ENCODE assay signal across 16 cellular contexts in the genomic region with DNA sequence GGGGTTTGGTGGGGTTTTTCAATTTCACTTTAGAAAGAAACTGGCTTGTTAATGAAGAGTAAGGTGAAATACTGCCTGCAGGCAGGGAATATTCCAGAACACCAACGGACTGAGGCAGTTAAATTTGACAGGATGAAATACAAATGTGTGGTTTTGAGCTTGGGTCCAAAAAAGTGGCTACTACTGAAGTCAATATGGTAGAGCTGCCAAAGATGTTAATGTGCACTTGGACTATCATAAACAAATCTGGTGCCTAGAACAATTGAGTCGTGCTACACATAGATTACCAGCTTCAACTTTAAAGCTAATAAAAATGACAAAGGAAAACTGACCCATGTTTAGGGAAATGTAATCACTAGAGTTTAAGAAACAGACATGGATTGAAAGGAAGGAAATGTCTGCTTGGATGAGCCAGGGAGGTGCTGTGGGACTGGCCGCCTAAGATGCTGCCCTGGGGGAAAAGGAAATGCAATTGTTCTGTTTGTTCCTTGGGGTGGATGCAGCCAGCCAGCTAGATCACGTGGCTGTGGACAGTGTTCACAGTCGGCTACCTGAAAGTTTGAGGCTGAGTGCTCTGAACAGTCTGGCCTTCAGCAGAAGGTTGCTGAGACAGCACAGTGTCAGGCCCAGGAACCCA. TPM values are rescaled to one million over a fixed set of nuclear protein-coding genes. Genes with fewer than 3 reads are reported as not detected.
DNase-seq lines count a peak whose midpoint lies in the region; ATAC-seq and TF ChIP-seq lines count a peak whose summit lies in the region.
"Had no signal": no experiment of that assay in that cellular context is flagged by ENCODE, and none has a peak within 500 bp of the region (broad histone marks: within the 10 kb centered on the region; RNA-seq: fewer than 3 reads in every experiment).

No MANE protein-coding gene starts in this region.

- no peak overlapping the region for H3K9ac ChIP-seq in endodermal cell (ENCODE audit: extremely low read depth, low read length, poor library complexity, severe bottlenecking)

- 87 to 89% methylated on average over 3 to 5 of the region's 5 CpGs for WGBS in endodermal cell (ENCODE audit: insufficient coverage in 1 of 2, insufficient read length in 1 of 2), 2 experiments
- WGBS in upper lobe of left lung, 2 donors, result 22 to 28% methylated on average over 5 of the region's 5 CpGs

- H3K27me3 Mint-ChIP-seq in endodermal cell (ENCODE audit: insufficient read depth), result no peaks in the 10 kb centered on the region
- H3K27me3 Mint-ChIP-seq: activated T-cell treated with anti-CD3 and anti-CD28 coated beads, Interleukin-2, amount 50 U/mL, for 24 hours; effector memory CD8-positive, alpha-beta T cell; naive B cell had no signal

- H3K9me3 Mint-ChIP-seq in endodermal cell, result no peaks in the 10 kb centered on the region
- H3K9me3 Mint-ChIP-seq: activated T-cell treated with anti-CD3 and anti-CD28 coated beads, Interleukin-2, amount 50 U/mL, for 24 hours; effector memory CD8-positive, alpha-beta T cell; naive B cell had no signal

- H3K36me3 Mint-ChIP-seq in endodermal cell (ENCODE audit: low read depth), result peaks cover 34% of the 10 kb centered on the region

- no peak overlapping the region for H3K4me3 Mint-ChIP-seq in endodermal cell
- H3K4me3 Mint-ChIP-seq: activated T-cell treated with anti-CD3 and anti-CD28 coated beads, Interleukin-2, amount 50 U/mL, for 24 hours; effector memory CD8-positive, alpha-beta T cell; naive B cell had no signal

- H3K9me3 ChIP-seq in right atrium auricular region (no peaks in the 10 kb centered on the region), endodermal cell (ENCODE audit: control insufficient read depth, low read length) (no peaks in the 10 kb centered on the region), upper lobe of left lung (no peaks in the 10 kb centered on the region), ascending aorta (no peaks in the 10 kb centered on the region)
- H3K9me3 ChIP-seq: SJCRH30, tibial nerve had no signal

- TF ChIP-seq EP300 in upper lobe of left lung (IDR thresholded peaks at IDR 0.05), result peak in 1 of 4 donors; percentile 42

- no peak for TF ChIP-seq POLR2A in upper lobe of left lung (IDR thresholded peaks at IDR 0.05)

- DNase-seq in Right ventricle myocardium superior (no peak), right atrium auricular region (ENCODE audit: low spot score) (no peak), endodermal cell (no peak), left lobe of liver (ENCODE audit: low spot score) (no peak), upper lobe of left lung (peak in 1 of 2 donors; percentile 50), HCEC 1CT (no peak), ascending aorta (ENCODE audit: low spot score in 2 of 2) (no peak)
- DNase-seq: activated CD4-positive, CD25-positive, alpha-beta regulatory T cell; activated T-cell treated with anti-CD3 and anti-CD28 coated beads, Interleukin-2, amount 50 U/mL, for 24 hours; effector memory CD8-positive, alpha-beta T cell; naive B cell; NCI-H187; SJCRH30 had no signal

- H3K4me3 ChIP-seq in right atrium auricular region (no peak overlapping the region), endodermal cell (ENCODE audit: low read length) (no peak overlapping the region), upper lobe of left lung (no peak overlapping the region), ascending aorta (no peak overlapping the region)
- H3K4me3 ChIP-seq: SJCRH30, smooth muscle cell, tibial nerve had no signal

- TF ChIP-seq CTCF in right atrium auricular region (IDR thresholded peaks at IDR 0.05) (no peak), endodermal cell (conservative IDR thresholded peaks at IDR 0.05) (no peak), upper lobe of left lung (IDR thresholded peaks at IDR 0.05) (no peak), ascending aorta (IDR thresholded peaks at IDR 0.05) (no peak)

- peak; percentile 31 for ATAC-seq in Right ventricle myocardium superior (ENCODE audit: poor library complexity)
- ATAC-seq in left lobe of liver, result peak; percentile 10
- no peak for ATAC-seq in upper lobe of left lung (ENCODE audit: low FRiP score in 2 of 2)
- ATAC-seq in HG03354 (IDR thresholded peaks at IDR 0.05; ENCODE audit: poor library complexity, severe bottlenecking, unreplicated experiment), result no peak
- ATAC-seq: effector memory CD8-positive, alpha-beta T cell had no signal

- H3K27me3 ChIP-seq in right atrium auricular region (no peaks in the 10 kb centered on the region), endodermal cell (ENCODE audit: control insufficient read depth, insufficient read depth, low read length, poor library complexity, severe bottlenecking) (no peaks in the 10 kb centered on the region), upper lobe of left lung (no peaks in the 10 kb centered on the region), ascending aorta (no peaks in the 10 kb centered on the region)
- H3K27me3 ChIP-seq: SJCRH30, tibial nerve had no signal

- intact Hi-C loops in Right ventricle myocardium superior (cut with DNase I) (no loop called here), ascending aorta (cut with DNase I) (no loop called here)

- peaks cover 40% of the 10 kb centered on the region for H3K4me1 Mint-ChIP-seq in endodermal cell

- peak overlapping the region; percentile 61 for H3K27ac Mint-ChIP-seq in endodermal cell
- H3K27ac Mint-ChIP-seq: activated T-cell treated with anti-CD3 and anti-CD28 coated beads, Interleukin-2, amount 50 U/mL, for 24 hours had no signal

- H3K27ac ChIP-seq in right atrium auricular region (no peak overlapping the region), endodermal cell (ENCODE audit: low read depth, low read length) (no peak overlapping the region), upper lobe of left lung (peak overlapping the region; percentile 27 to 76 (median 52)), ascending aorta (no peak overlapping the region)
- H3K27ac ChIP-seq: SJCRH30 had no signal

- H3K36me3 ChIP-seq in right atrium auricular region, result no peaks in the 10 kb centered on the region
- no peaks in the 10 kb centered on the region for H3K36me3 ChIP-seq in endodermal cell (ENCODE audit: control insufficient read depth, insufficient read depth, low read length)
- H3K36me3 ChIP-seq in upper lobe of left lung, result peaks cover 0 to 38% (median 8%) of the 10 kb centered on the region in 4 donors
- peaks cover 9 to 10% of the 10 kb centered on the region in 2 donors for H3K36me3 ChIP-seq in ascending aorta
- H3K36me3 ChIP-seq: SJCRH30 had no signal

- H3K4me1 ChIP-seq in right atrium auricular region (peaks cover 0 to 45% of the 10 kb centered on the region in 2 donors), endodermal cell (ENCODE audit: control insufficient read depth, insufficient read depth, low read length) (peaks cover 25% of the 10 kb centered on the region), upper lobe of left lung (peaks cover 52 to 66% (median 55%) of the 10 kb centered on the region in 4 donors), ascending aorta (peaks cover 0 to 3% of the 10 kb centered on the region in 2 donors)
- H3K4me1 ChIP-seq: SJCRH30 had no signal

RNA-seq across cellular contexts. Expression of a gene that starts 36.6 kb away (rescaled TPM):
- 101 TPM for total RNA-seq in Right ventricle myocardium superior
- 10 to 100 TPM; 71.3 to 73.5 TPM for total RNA-seq in right atrium auricular region
- 100 to 1,000 TPM in 1 of 2 donors, 10 to 100 TPM in 1; 72.6 to 124 TPM for total RNA-seq in endodermal cell
- polyA plus RNA-seq in endodermal cell (2013, experiment 1 of 2), result 63.3 TPM
- 48.4 TPM for polyA plus RNA-seq in endodermal cell (2013, experiment 2 of 2)
- total RNA-seq in left lobe of liver, result 984 TPM
- 100 to 1,000 TPM; 291 to 729 (median 637) TPM for total RNA-seq in upper lobe of left lung
- total RNA-seq in ascending aorta, result 58.1 TPM

Comparison
In these comparisons a context has a peak if more than half of its experiments do, and no peak if none do; other contexts are left out.
1. ATAC-seq: peak in Right ventricle myocardium superior (single experiment) and left lobe of liver (single experiment); none in upper lobe of left lung (0 of 2) and HG03354 (single experiment).
2. H3K27ac ChIP-seq: peak in upper lobe of left lung (4 of 4); none in right atrium auricular region (0 of 2), endodermal cell (single experiment) and ascending aorta (0 of 2).